8 cellular contexts compared by ENCODE assay signal in the genomic region with DNA sequence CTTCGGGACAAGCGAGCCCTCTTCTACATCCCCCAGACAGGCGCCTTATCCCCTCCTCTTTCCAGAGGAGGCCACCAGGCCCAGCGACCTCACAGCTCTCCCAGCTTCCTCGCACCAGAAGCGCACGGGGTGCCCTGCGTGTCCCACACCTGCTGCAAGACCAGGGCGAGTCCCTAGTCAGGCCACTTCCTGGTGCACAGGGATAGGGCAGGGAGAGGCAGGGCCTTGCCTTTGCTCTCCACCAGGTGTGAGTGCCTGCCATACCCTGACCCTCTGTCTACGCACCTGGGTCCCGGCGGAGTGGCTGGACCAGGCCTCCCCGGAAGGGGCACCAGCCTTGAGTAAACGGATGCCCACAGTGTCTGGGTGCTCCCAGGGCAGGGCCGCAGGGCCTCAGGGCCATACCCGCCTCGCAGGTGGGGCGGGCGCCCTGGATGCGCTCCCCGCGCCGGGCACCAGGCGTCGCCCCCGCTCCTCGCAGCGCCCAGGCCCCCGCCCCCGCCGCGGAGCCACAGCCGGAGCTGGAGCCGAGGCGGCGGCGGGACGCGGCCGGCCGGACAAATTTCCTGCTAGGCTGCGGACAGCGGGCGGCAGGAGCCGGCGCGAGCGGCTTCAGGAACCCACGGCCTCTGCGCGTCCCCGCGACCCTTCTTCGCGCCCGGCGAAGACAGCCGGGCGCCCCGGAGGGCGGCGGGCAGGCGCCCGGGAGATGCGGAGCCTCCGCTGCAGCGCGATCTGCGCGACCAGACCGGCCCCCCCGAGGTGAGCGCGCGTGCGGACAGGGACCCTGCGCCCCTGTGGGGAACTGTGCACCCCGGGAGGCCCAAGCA.
A peak's percentile ranks its signal among the peaks of the same experiment; 100 is the strongest.
DNase-seq lines count a peak whose midpoint lies in the region; ATAC-seq lines count a peak whose summit lies in the region.

A gene with protein sequence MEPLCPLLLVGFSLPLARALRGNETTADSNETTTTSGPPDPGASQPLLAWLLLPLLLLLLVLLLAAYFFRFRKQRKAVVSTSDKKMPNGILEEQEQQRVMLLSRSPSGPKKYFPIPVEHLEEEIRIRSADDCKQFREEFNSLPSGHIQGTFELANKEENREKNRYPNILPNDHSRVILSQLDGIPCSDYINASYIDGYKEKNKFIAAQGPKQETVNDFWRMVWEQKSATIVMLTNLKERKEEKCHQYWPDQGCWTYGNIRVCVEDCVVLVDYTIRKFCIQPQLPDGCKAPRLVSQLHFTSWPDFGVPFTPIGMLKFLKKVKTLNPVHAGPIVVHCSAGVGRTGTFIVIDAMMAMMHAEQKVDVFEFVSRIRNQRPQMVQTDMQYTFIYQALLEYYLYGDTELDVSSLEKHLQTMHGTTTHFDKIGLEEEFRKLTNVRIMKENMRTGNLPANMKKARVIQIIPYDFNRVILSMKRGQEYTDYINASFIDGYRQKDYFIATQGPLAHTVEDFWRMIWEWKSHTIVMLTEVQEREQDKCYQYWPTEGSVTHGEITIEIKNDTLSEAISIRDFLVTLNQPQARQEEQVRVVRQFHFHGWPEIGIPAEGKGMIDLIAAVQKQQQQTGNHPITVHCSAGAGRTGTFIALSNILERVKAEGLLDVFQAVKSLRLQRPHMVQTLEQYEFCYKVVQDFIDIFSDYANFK (plus strand): TSS at position 556 of the 830 bp plus-strand sequence. CDS start 133,779 bp downstream, outside the sequence.

- peaks cover 4% of the 10 kb centered on the region for H3K4me1 Mint-ChIP-seq in memory B cell

- H3K27ac ChIP-seq in duodenal mucosa (ENCODE audit: low read depth, low read length): peak within 1 kb of the TSS; percentile 71

- H3K9me3 Mint-ChIP-seq in memory B cell: no peaks in the 10 kb centered on the region

- H3K9ac ChIP-seq in duodenal mucosa (ENCODE audit: low read depth in 1 of 2, low read length in 2 of 2): peak within 1 kb of the TSS; percentile 62 to 69

- peak; percentile 97 for ATAC-seq in memory B cell (ENCODE audit: low read depth)
- no peak for ATAC-seq in GM18873 (IDR thresholded peaks at IDR 0.05; ENCODE audit: low FRiP score, unreplicated experiment)

- H3K4me3 ChIP-seq in duodenal mucosa (ENCODE audit: low read depth in 1 of 2, low read length in 2 of 2): peak within 1 kb of the TSS; percentile 64 to 71

- H3K4me1 ChIP-seq in duodenal mucosa (ENCODE audit: control insufficient read depth in 1 of 2, insufficient read depth in 2 of 2, low read length in 2 of 2): peaks cover 45 to 48% of the 10 kb centered on the region in 2 donors

- peak within 1 kb of the TSS; percentile 10 for H3K4me3 Mint-ChIP-seq in memory B cell

- no peaks in the 10 kb centered on the region for H3K27me3 ChIP-seq in duodenal mucosa (ENCODE audit: control insufficient read depth in 1 of 2, insufficient read depth in 2 of 2, low read length in 2 of 2)

- no peak within 1 kb of the TSS for H3K27ac Mint-ChIP-seq in memory B cell

- H3K9me3 ChIP-seq in duodenal mucosa (ENCODE audit: control insufficient read depth in 1 of 2, low read length in 2 of 2): no peaks in the 10 kb centered on the region

- DNase-seq in GDM1 (lab: John Stamatoyannopoulos, UW) (peak; percentile 61), GOT3 (lab: John Stamatoyannopoulos, UW) (peak; percentile 47), LoVo (ENCODE audit: low spot score) (peak; percentile 78), memory B cell (ENCODE audit: low spot score in 2 of 2) (peak; percentile 64 to 69)
- DNase-seq in activated CD4-positive, alpha-beta T cell treated with anti-CD3 and anti-CD28 coated beads, Interleukin-2, amount 50 U/mL, for 4 hours: peak; percentile 52 to 61
- peak; percentile 52 to 77 (median 57) for DNase-seq in stimulated activated CD4-positive, alpha-beta T cell treated with anti-CD3 and anti-CD28 coated beads, TNF-alpha, amount 100 ng/mL, for 4 hours (ENCODE audit: low read depth in 3 of 3)

- H3K36me3 Mint-ChIP-seq in memory B cell: no peaks in the 10 kb centered on the region

- peaks cover 25% of the 10 kb centered on the region for H3K27me3 Mint-ChIP-seq in memory B cell

- no peaks in the 10 kb centered on the region for H3K36me3 ChIP-seq in duodenal mucosa (ENCODE audit: control insufficient read depth in 1 of 2, insufficient read depth in 2 of 2, low read length in 2 of 2)
